ENCODE assay signal across 8 cellular contexts in the genomic region with DNA sequence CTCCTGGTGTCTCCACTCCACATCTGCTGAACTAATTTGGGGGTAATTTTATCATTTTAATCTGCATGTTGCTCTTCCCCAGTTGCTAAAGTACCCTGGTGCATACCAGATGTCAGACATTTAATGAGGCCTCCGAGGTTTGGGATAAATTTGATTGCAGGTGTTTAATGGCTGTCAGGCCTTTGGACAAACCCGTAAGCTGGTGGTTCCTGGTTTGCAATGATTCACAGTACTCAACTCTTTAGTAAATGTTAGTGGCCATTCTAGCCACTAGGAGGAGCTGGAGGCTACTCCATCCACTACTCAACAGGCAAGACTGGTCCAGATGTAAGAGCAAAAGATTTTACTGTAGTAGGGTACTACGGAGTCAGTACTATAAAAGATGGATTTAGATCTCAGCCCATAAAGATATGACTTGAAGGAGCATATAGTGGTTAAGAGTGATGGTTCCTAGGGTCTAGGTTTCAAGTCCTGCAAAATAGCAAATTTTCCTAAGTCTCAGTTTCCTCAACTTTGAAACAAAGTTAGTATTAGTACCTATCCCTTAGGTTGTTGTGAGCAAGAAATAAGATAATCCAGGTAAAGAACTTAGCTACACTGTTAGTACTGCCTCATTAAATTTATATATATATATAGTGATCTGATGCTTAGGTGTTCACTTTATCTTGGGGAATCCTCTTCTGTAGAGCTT.
A peak's percentile ranks its signal among the peaks of the same experiment; 100 is the strongest.
DNase-seq lines count a peak whose midpoint lies in the region; ATAC-seq and TF ChIP-seq lines count a peak whose summit lies in the region.

No MANE protein-coding gene starts in this region.

- no peaks in the 10 kb centered on the region for H3K36me3 Mint-ChIP-seq in MCF 10A (ENCODE audit: insufficient read depth, unreplicated experiment)

- peak; percentile 48 for DNase-seq in AG04450 (ENCODE audit: low read depth, low spot score)
- DNase-seq in GM13977 (ENCODE audit: low spot score) = peak; percentile 40
- peak; percentile 36 for DNase-seq in NCI-H1092 treated with DMSO at 0.1 percent for 48 hours (lab: John Stamatoyannopoulos, UW)
- peak; percentile 22 for DNase-seq in T-helper 9 cell
- peak; percentile 79 for DNase-seq in MCF 10A (ENCODE audit: unreplicated experiment)
- DNase-seq in kidney epithelial cell (ENCODE audit: low read depth) = peak; percentile 37
- DNase-seq in stimulated activated CD4-positive, alpha-beta T cell treated with anti-CD3 and anti-CD28 coated beads, TNF-alpha, amount 100 ng/mL, for 24 hours (ENCODE audit: low read depth in 3 of 3) = peak; percentile 21 to 22 (median 21)

- no peaks in the 10 kb centered on the region for H3K36me3 ChIP-seq in kidney epithelial cell (ENCODE audit: control insufficient read depth, insufficient read depth, low read length)

- in situ Hi-C loops in GM13977 (cut with MboI; ENCODE audit: low pct_unique_long_range_greater_than_20kb, low sequenced_read_pairs, unreplicated experiment) = no loop called here

- H3K4me3 ChIP-seq in AG04450 (ENCODE audit: low read depth, low read length) = no peak overlapping the region
- H3K4me3 ChIP-seq in kidney epithelial cell (ENCODE audit: low read depth, low read length) = no peak overlapping the region

- intact Hi-C loops in MCF 10A (cut with micrococcal nuclease) = loop anchor here (1.0 to 2.0 kb wide), 3 partner anchors 386 to 913 kb away; no protein-coding TSS in a partner anchor

- BruUV-seq in MCF 10A (replicated peaks; lab: Mats Ljungman, UMichigan) = no TSS peak

- no peaks in the 10 kb centered on the region for H3K27me3 Mint-ChIP-seq in MCF 10A (ENCODE audit: insufficient read depth, unreplicated experiment)

- no peaks in the 10 kb centered on the region for H3K9me3 ChIP-seq in AG04450 (ENCODE audit: control insufficient read depth, insufficient read depth, low read length)

- H3K27me3 ChIP-seq in AG04450 (ENCODE audit: control insufficient read depth, insufficient read depth, low read length) (peaks cover 6% of the 10 kb centered on the region), kidney epithelial cell (ENCODE audit: control insufficient read depth, insufficient read depth, low read length) (no peaks in the 10 kb centered on the region)

- H3K4me3 Mint-ChIP-seq in MCF 10A (ENCODE audit: unreplicated experiment) = no peak overlapping the region

- CTCF ChIA-PET in AG04450 (lab: Charles Lee) (interaction anchor here (0.5 to 2.3 kb wide), 38 partner anchors 9 to 945 kb away, joined by 3 to 25 read pairs (median 3); no protein-coding TSS in a partner anchor), MCF 10A (lab: Yijun Ruan, JAX) (interaction anchor here (0.5 to 2.5 kb wide), 42 partner anchors 8 to 1847 kb away, joined by 3 to 32 read pairs (median 4); no protein-coding TSS in a partner anchor)

- no peaks in the 10 kb centered on the region for H3K9me3 Mint-ChIP-seq in MCF 10A (ENCODE audit: unreplicated experiment)

- no peak overlapping the region for H3K27ac ChIP-seq in AG04450 (ENCODE audit: low read depth, low read length)

- POLR2A ChIA-PET in AG04450 (lab: Yijun Ruan, JAX) = no interaction called here
- POLR2A ChIA-PET in MCF 10A (lab: Yijun Ruan, JAX) = interaction anchor here (0.5 to 1.3 kb wide), 3 partner anchors 197 to 355 kb away, joined by 3 to 4 read pairs (median 4); no protein-coding TSS in a partner anchor

- peak; percentile 99 for ATAC-seq in HG02763 (IDR thresholded peaks at IDR 0.05; ENCODE audit: unreplicated experiment)

- no peak overlapping the region for H3K27ac Mint-ChIP-seq in MCF 10A (ENCODE audit: low read depth, unreplicated experiment)

- peak; percentile 93 for TF ChIP-seq CTCF in AG04450 (IDR thresholded peaks at IDR 0.05; ENCODE audit: low read depth, low read length)
- peak; percentile 77 for TF ChIP-seq CTCF in GM13977 (IDR thresholded peaks at IDR 0.05; ENCODE audit: extremely low read depth, insufficient read depth, missing control alignments)
- TF ChIP-seq CTCF in MCF 10A (IDR thresholded peaks at IDR 0.05; ENCODE audit: unreplicated experiment) = peak; percentile 72
- peak; percentile 77 for TF ChIP-seq CTCF in kidney epithelial cell (IDR thresholded peaks at IDR 0.05; ENCODE audit: insufficient read depth, low read length, poor library complexity, severe bottlenecking)

- peaks cover 5% of the 10 kb centered on the region for H3K4me1 Mint-ChIP-seq in MCF 10A (ENCODE audit: insufficient read depth, unreplicated experiment)

Comparison
In these comparisons a context has a peak if more than half of its experiments do, and no peak if none do; other contexts are left out.
1. DNase-seq: peak in every context shown above with its lines; median percentile 79 in MCF 10A; 48 in AG04450; 40 in GM13977; 37 in kidney epithelial cell; 36 in NCI-H1092 treated with DMSO at 0.1 percent for 48 hours; 22 in T-helper 9 cell; 21 in stimulated activated CD4-positive, alpha-beta T cell treated with anti-CD3 and anti-CD28 coated beads, TNF-alpha, amount 100 ng/mL, for 24 hours.